In genomic region chr18:24014062-24014985, GRCh38 we compare ENCODE assay signal across 8 cellular contexts. TPM values are rescaled to one million over a fixed set of nuclear protein-coding genes. Genes with fewer than 3 reads are reported as not detected.
DNase-seq lines count a peak whose midpoint lies in the region; ATAC-seq lines count a peak whose summit lies in the region.

TTC39C (plus strand) TSS chr18:24014754; CDS start chr18:24014872, 118 bp downstream.

- no peaks in the 10 kb centered on the region for H3K9me3 ChIP-seq in effector memory CD4-positive, alpha-beta T cell (ENCODE audit: control insufficient read depth, low read length)
- H3K9me3 ChIP-seq in mesodermal cell (ENCODE audit: control insufficient read depth, low read length), result no peaks in the 10 kb centered on the region

- peak within 1 kb of the TSS; percentile 75 for H3K4me3 ChIP-seq in effector memory CD4-positive, alpha-beta T cell (ENCODE audit: insufficient read depth, low read depth, low read length, poor library complexity, severe bottlenecking)
- peak within 1 kb of the TSS; percentile 76 for H3K4me3 ChIP-seq in mesodermal cell (ENCODE audit: extremely low read depth, insufficient read depth, low read length, poor library complexity, severe bottlenecking)

- H3K27ac ChIP-seq in effector memory CD4-positive, alpha-beta T cell (ENCODE audit: insufficient read depth, low read length, poor library complexity, severe bottlenecking), result peak within 1 kb of the TSS; percentile 89
- no peak within 1 kb of the TSS for H3K27ac ChIP-seq in mesodermal cell (ENCODE audit: low read depth, low read length, severe bottlenecking)

- DNase-seq in NCI-H2081 (lab: John Stamatoyannopoulos, UW) (peak; percentile 62 to 74), NCI-H2081 treated with DMSO at 0.1 percent for 48 hours (lab: John Stamatoyannopoulos, UW) (no peak), NCI-H774 (lab: John Stamatoyannopoulos, UW) (peak; percentile 65)
- peak; percentile 94 for DNase-seq in activated CD8-positive, alpha-beta memory T cell treated with anti-CD3 and anti-CD28 coated beads for 24 hours
- peak; percentile 74 to 77 (median 76) for DNase-seq in effector memory CD4-positive, alpha-beta T cell
- peak; percentile 77 to 81 for DNase-seq in stimulated activated CD8-positive, alpha-beta memory T cell treated with anti-CD3 and anti-CD28 coated beads, Interleukin-15, amount 100 ng/mL, for 4 hours (ENCODE audit: low read depth in 2 of 2)

- WGBS in mesodermal cell (ENCODE audit: insufficient coverage in 2 of 2), 2 experiments, result 0% methylated on average over 80 to 89 of the region's 118 CpGs

- ATAC-seq in HG03039 (IDR thresholded peaks at IDR 0.05; ENCODE audit: unreplicated experiment), result peak; percentile 39

- H3K4me1 ChIP-seq in effector memory CD4-positive, alpha-beta T cell (ENCODE audit: control insufficient read depth, insufficient read depth, low read length, poor library complexity, severe bottlenecking), result peaks cover 62% of the 10 kb centered on the region
- H3K4me1 ChIP-seq in mesodermal cell (ENCODE audit: control insufficient read depth, insufficient read depth, low read length, poor library complexity, severe bottlenecking), result no peaks in the 10 kb centered on the region

- H3K27me3 ChIP-seq in effector memory CD4-positive, alpha-beta T cell (replicated peaks; ENCODE audit: control insufficient read depth, insufficient read depth, low read length, poor library complexity, severe bottlenecking), result no peaks in the 10 kb centered on the region

- no peaks in the 10 kb centered on the region for H3K36me3 ChIP-seq in effector memory CD4-positive, alpha-beta T cell (ENCODE audit: control insufficient read depth, insufficient read depth, low read length)
- H3K36me3 ChIP-seq in mesodermal cell (ENCODE audit: control insufficient read depth, insufficient read depth, low read length), result no peaks in the 10 kb centered on the region

RNA-seq across cellular contexts. Expression of gene TTC39C, which starts in this region (rescaled TPM):
- polyA plus RNA-seq in mesodermal cell (2013, experiment 1 of 2), result 6.4 TPM
- 6.6 TPM for polyA plus RNA-seq in mesodermal cell (2013, experiment 2 of 2)
